In genomic region chr20:53681352-53682212, GRCh38 we compare ENCODE assay signal across 24 cellular contexts.
"Had no signal": no experiment of that assay in that cellular context is flagged by ENCODE, and none has a peak within 500 bp of the region (broad histone marks: within the 10 kb centered on the region; RNA-seq: fewer than 3 reads in every experiment).

No MANE protein-coding gene starts in this region.

- H3K36me3 Mint-ChIP-seq: activated naive CD4-positive, alpha-beta T cell treated with anti-CD3 and anti-CD28 coated beads, Interleukin-2, amount 50 U/mL, for 72 hours; immature natural killer cell; WTC11 had no signal

- H3K27ac ChIP-seq: foreskin keratinocyte, heart left ventricle, pancreas, prostate gland, tibial nerve had no signal

- DNase-seq: activated naive CD4-positive, alpha-beta T cell; activated T-cell treated with anti-CD3 and anti-CD28 coated beads for 4 hours; activated T-cell treated with anti-CD3 and anti-CD28 coated beads, Interleukin-2, amount 50 U/mL, for 72 hours; anterior cingulate cortex; dermis blood vessel endothelial cell; effector CD4-positive, alpha-beta T cell; foreskin keratinocyte; heart left ventricle; hypothalamus; immature natural killer cell; kidney; left colon; mammary epithelial cell; pancreas; retina; stimulated activated CD4-positive, alpha-beta T cell treated with anti-CD3 and anti-CD28 coated beads, Interleukin-15, amount 100 ng/mL, for 24 hours; stimulated activated CD4-positive, alpha-beta T cell treated with anti-CD3 and anti-CD28 coated beads, Interleukin-2, amount 100 ng/mL, for 24 hours; stimulated activated naive CD4-positive, alpha-beta T cell had no signal

- H3K27ac Mint-ChIP-seq: activated naive CD4-positive, alpha-beta T cell treated with anti-CD3 and anti-CD28 coated beads, Interleukin-2, amount 50 U/mL, for 72 hours; activated T-cell treated with anti-CD3 and anti-CD28 coated beads, Interleukin-2, amount 50 U/mL, for 72 hours; immature natural killer cell had no signal

- ATAC-seq: activated naive CD4-positive, alpha-beta T cell treated with anti-CD3 and anti-CD28 coated beads, Interleukin-2, amount 50 U/mL, for 72 hours; activated T-cell treated with anti-CD3 and anti-CD28 coated beads, Interleukin-2, amount 50 U/mL, for 72 hours; foreskin keratinocyte; heart left ventricle; left colon; WTC11 had no signal

- H3K4me1 ChIP-seq: foreskin keratinocyte, prostate gland had no signal

- H3K4me3 ChIP-seq: esophagus muscularis mucosa, heart left ventricle, pancreas, prostate gland, tibial nerve had no signal

- H3K9me3 Mint-ChIP-seq: activated naive CD4-positive, alpha-beta T cell treated with anti-CD3 and anti-CD28 coated beads, Interleukin-2, amount 50 U/mL, for 72 hours; activated T-cell treated with anti-CD3 and anti-CD28 coated beads, Interleukin-2, amount 50 U/mL, for 72 hours; immature natural killer cell; nephron; WTC11 had no signal

- H3K9me3 ChIP-seq: esophagus muscularis mucosa, heart left ventricle, pancreas, prostate gland, tibial nerve had no signal

- H3K4me3 Mint-ChIP-seq: activated T-cell treated with anti-CD3 and anti-CD28 coated beads, Interleukin-2, amount 50 U/mL, for 72 hours; immature natural killer cell; nephron; WTC11 had no signal

- H3K36me3 ChIP-seq: esophagus muscularis mucosa, heart left ventricle, pancreas, prostate gland, tibial nerve had no signal

- H3K27me3 ChIP-seq: esophagus muscularis mucosa, foreskin keratinocyte, heart left ventricle, pancreas, tibial nerve had no signal
